In the genomic region with DNA sequence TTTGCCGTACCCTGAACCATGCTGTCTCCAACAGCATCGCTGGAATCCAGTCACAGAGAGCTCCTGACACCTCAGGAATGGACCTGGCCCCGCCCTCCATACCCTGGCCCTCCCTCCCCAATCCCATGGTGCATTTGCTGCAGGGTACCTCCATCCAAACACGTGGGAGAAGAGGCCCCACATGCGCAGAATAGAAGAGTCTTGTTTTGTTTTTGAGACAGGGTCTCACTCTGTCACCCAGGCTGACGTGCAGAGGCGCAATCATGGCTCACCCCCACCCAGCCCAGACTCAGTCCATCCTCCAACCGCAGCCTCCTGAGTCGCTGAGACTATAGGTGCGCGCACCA, we compare ENCODE assay signal across 18 cellular contexts. TPM values are rescaled to one million over a fixed set of nuclear protein-coding genes. Genes with fewer than 3 reads are reported as not detected.
DNase-seq lines count a peak whose midpoint lies in the region; ATAC-seq, FAIRE-seq and TF ChIP-seq lines count a peak whose summit lies in the region.
"Had no signal": no experiment of that assay in that cellular context is flagged by ENCODE, and none has a peak within 500 bp of the region (broad histone marks: within the 10 kb centered on the region; RNA-seq: fewer than 3 reads in every experiment).

No MANE protein-coding gene starts in this region.

- no peak for TF ChIP-seq EP300 in H1 (IDR thresholded peaks at IDR 0.05; ENCODE audit: borderline replicate concordance in 1 of 2, low read depth in 2 of 2, low read length in 2 of 2)

- no peaks in the 10 kb centered on the region for H3K9me3 Mint-ChIP-seq in activated naive CD8-positive, alpha-beta T cell treated with anti-CD3 and anti-CD28 coated beads for 36 hours
- H3K9me3 Mint-ChIP-seq in activated naive CD8-positive, alpha-beta T cell treated with anti-CD3 and anti-CD28 coated beads, Interleukin-2, amount 50 U/mL, for 24 hours = no peaks in the 10 kb centered on the region
- no peaks in the 10 kb centered on the region for H3K9me3 Mint-ChIP-seq in type B pancreatic cell
- H3K9me3 Mint-ChIP-seq: CD8-positive, alpha-beta memory T cell had no signal

- H2AK5ac ChIP-seq in H1 (ENCODE audit: low read depth, low read length) = no peak overlapping the region

- TF ChIP-seq CTCF in HEK293 (tag by site-specific recombination; IDR thresholded peaks at IDR 0.05) = no peak
- no peak for TF ChIP-seq CTCF in H1 (IDR thresholded peaks at IDR 0.05; ENCODE audit: control extremely low read depth in 1 of 3, insufficient read depth in 1 of 3, low read depth in 1 of 3, low read length in 3 of 3)
- no peak for TF ChIP-seq CTCF in type B pancreatic cell (conservative IDR thresholded peaks at IDR 0.05)
- TF ChIP-seq CTCF in osteoblast (IDR thresholded peaks at IDR 0.05; ENCODE audit: extremely low read depth, low read depth, low read length) = no peak

- no peak overlapping the region for H3K4me3 ChIP-seq in HEK293 (ENCODE audit: low read depth, low read length)
- no peak overlapping the region for H3K4me3 ChIP-seq in H1 (ENCODE audit: extremely low read depth in 1 of 4, insufficient read depth in 2 of 4, low read depth in 3 of 4, low read length in 4 of 4)
- no peak overlapping the region for H3K4me3 ChIP-seq in osteoblast (ENCODE audit: insufficient read depth, low read length)
- H3K4me3 ChIP-seq: GM12878 had no signal

- no peak for TF ChIP-seq POLR2A in H1 (IDR thresholded peaks at IDR 0.05; ENCODE audit: control extremely low read depth in 1 of 2, low read depth in 2 of 2, low read length in 2 of 2)

- H3K4me1 Mint-ChIP-seq in activated naive CD8-positive, alpha-beta T cell treated with anti-CD3 and anti-CD28 coated beads for 36 hours = peaks cover 30% of the 10 kb centered on the region
- H3K4me1 Mint-ChIP-seq in activated naive CD8-positive, alpha-beta T cell treated with anti-CD3 and anti-CD28 coated beads, Interleukin-2, amount 50 U/mL, for 24 hours = peaks cover 24% of the 10 kb centered on the region
- peaks cover 3% of the 10 kb centered on the region for H3K4me1 Mint-ChIP-seq in type B pancreatic cell (ENCODE audit: unreplicated experiment)

- H3K9ac ChIP-seq in H1 (replicated peaks in 1 of 4; ENCODE audit: extremely low read depth in 1 of 4, low read depth in 3 of 4, low read length in 3 of 4) = no peak overlapping the region

- DNase-seq in activated naive CD8-positive, alpha-beta T cell treated with anti-CD3 and anti-CD28 coated beads for 36 hours = no peak
- no peak for DNase-seq in activated naive CD8-positive, alpha-beta T cell treated with anti-CD3 and anti-CD28 coated beads, Interleukin-2, amount 50 U/mL, for 24 hours
- no peak for DNase-seq in H1 (ENCODE audit: low read depth in 1 of 2, low spot score in 2 of 2)
- no peak for DNase-seq in type B pancreatic cell (ENCODE audit: extremely low spot score, unreplicated experiment)
- DNase-seq in osteoblast (ENCODE audit: insufficient read length, low spot score, missing footprints) = no peak
- DNase-seq: ACHN; CD8-positive, alpha-beta memory T cell; HCEC 1CT; KBM-7; NCI-H1436 treated with DMSO at 0.1 percent for 48 hours; NCI-H2081; NCI-H524 treated with DMSO at 0.1 percent for 48 hours; Right ventricle myocardium superior had no signal

- WGBS in H1 (ENCODE audit: extremely low coverage in 1 of 2, insufficient coverage in 1 of 2, insufficient read length in 1 of 2, insufficient replicate concordance in 2 of 2, low coverage in 1 of 2, low lambda C conversion rate in 2 of 2, missing lambda C conversion rate in 1 of 2), 2 experiments = 81% methylated on average over 11 of the region's 11 CpGs; no CpG with 5 or more reads in 1 of the 2 experiments

- H2BK20ac ChIP-seq in H1 (ENCODE audit: low read length) = no peak overlapping the region

- H3K14ac ChIP-seq in H1 (ENCODE audit: insufficient read length) = no peak overlapping the region

- H3K56ac ChIP-seq in H1 (replicated peaks; ENCODE audit: insufficient read length, low read depth, low read length) = no peak overlapping the region

- H3K36me3 ChIP-seq in HEK293 (ENCODE audit: control insufficient read depth in 2 of 2, insufficient read depth in 1 of 2, low read length in 2 of 2) = peaks cover 4 to 41% of the 10 kb centered on the region in 2 experiments; a peak in 2 of 3 replicates
- H3K36me3 ChIP-seq in H1 (ENCODE audit: control insufficient read depth in 2 of 4, insufficient read depth in 4 of 4, low read length in 3 of 4) = peaks cover 15 to 23% (median 19%) of the 10 kb centered on the region in 4 experiments
- H3K36me3 ChIP-seq in osteoblast (ENCODE audit: insufficient read depth, low read length) = peaks cover 26% of the 10 kb centered on the region

- no peak overlapping the region for H3K27ac ChIP-seq in HEK293 (ENCODE audit: extremely low read depth, low read depth, low read length)
- H3K27ac ChIP-seq in H1 (ENCODE audit: low read depth, low read length) = no peak overlapping the region
- H3K27ac ChIP-seq in osteoblast (ENCODE audit: low read depth, low read length) = no peak overlapping the region

- H2BK15ac ChIP-seq in H1 (ENCODE audit: low read length) = no peak overlapping the region

- H4K91ac ChIP-seq in H1 (replicated peaks; ENCODE audit: insufficient read length, low read length) = no peak overlapping the region

- H3K18ac ChIP-seq in H1 (ENCODE audit: extremely low read depth, low read length) = no peak overlapping the region

- peaks cover 8% of the 10 kb centered on the region; the same call in 1 of the 2 replicates for H3K23me2 ChIP-seq in H1 (ENCODE audit: low read depth, low read length)

- H3K4me1 ChIP-seq in HEK293 (ENCODE audit: control insufficient read depth, insufficient read depth, low read length) = 0 out of 2 replicates have a peak, but pooled peaks cover 3% of the 10 kb centered on the region
- peaks cover 0 to 15% (median 10%) of the 10 kb centered on the region in 4 experiments; a peak in 5 of 7 replicates for H3K4me1 ChIP-seq in H1 (replicated peaks in 1 of 4; ENCODE audit: control insufficient read depth in 3 of 4, insufficient read depth in 4 of 4, low read length in 3 of 4)
- H3K4me1 ChIP-seq in osteoblast (ENCODE audit: insufficient read depth, low read length) = peaks cover 27% of the 10 kb centered on the region

- no peak overlapping the region for H3K23ac ChIP-seq in H1 (ENCODE audit: insufficient read length)

- H3K27me3 Mint-ChIP-seq in activated naive CD8-positive, alpha-beta T cell treated with anti-CD3 and anti-CD28 coated beads for 36 hours = no peaks in the 10 kb centered on the region
- H3K27me3 Mint-ChIP-seq in activated naive CD8-positive, alpha-beta T cell treated with anti-CD3 and anti-CD28 coated beads, Interleukin-2, amount 50 U/mL, for 24 hours = no peaks in the 10 kb centered on the region
- no peaks in the 10 kb centered on the region for H3K27me3 Mint-ChIP-seq in type B pancreatic cell
- H3K27me3 Mint-ChIP-seq: CD8-positive, alpha-beta memory T cell had no signal

- CTCF ChIA-PET in HEK293 (lab: Yijun Ruan, JAX) = interaction anchor here (0.8 to 1.7 kb wide), 2 partner anchors 18 to 24 kb away, joined by 4 to 6 read pairs; no protein-coding TSS in a partner anchor
- CTCF ChIA-PET in H1 (lab: Charles Lee; ENCODE audit: partially characterized antibody) = interaction anchor here (0.9 to 1.4 kb wide), 5 partner anchors 12 to 32 kb away, joined by 3 to 6 read pairs (median 4); a partner anchor contains a TSS

- H3K4me2 ChIP-seq in H1 (ENCODE audit: insufficient read depth in 1 of 2, low read depth in 2 of 2, low read length in 2 of 2) (no peak overlapping the region), osteoblast (ENCODE audit: insufficient read depth, low read length) (no peak overlapping the region)

- no peak for FAIRE-seq in H1 (lab: Jason Lieb, UNC)
- FAIRE-seq: GM12878, HTR-8/SVneo had no signal

- no peak overlapping the region; the same call in 1 of the 2 replicates for H4K8ac ChIP-seq in H1 (ENCODE audit: extremely low read depth, insufficient read depth, low read length)

- peaks cover 20% of the 10 kb centered on the region for H3K36me3 Mint-ChIP-seq in activated naive CD8-positive, alpha-beta T cell treated with anti-CD3 and anti-CD28 coated beads for 36 hours
- H3K36me3 Mint-ChIP-seq in activated naive CD8-positive, alpha-beta T cell treated with anti-CD3 and anti-CD28 coated beads, Interleukin-2, amount 50 U/mL, for 24 hours (ENCODE audit: low read depth) = peaks cover 24% of the 10 kb centered on the region
- H3K36me3 Mint-ChIP-seq in type B pancreatic cell = no peaks in the 10 kb centered on the region

- no peaks in the 10 kb centered on the region for H3K9me3 ChIP-seq in HEK293 (ENCODE audit: control insufficient read depth, insufficient read depth, low read depth, low read length)
- H3K9me3 ChIP-seq in H1 (ENCODE audit: insufficient read depth in 2 of 2, low read depth in 1 of 2, low read length in 1 of 2) = no peaks in the 10 kb centered on the region
- H3K9me3 ChIP-seq in osteoblast (ENCODE audit: low read depth, low read length) = no peaks in the 10 kb centered on the region

- H3K27me3 ChIP-seq in H1 (replicated peaks in 1 of 4; ENCODE audit: control insufficient read depth in 3 of 4, extremely low read depth in 1 of 4, insufficient read depth in 3 of 4, low read length in 3 of 4) (no peaks in the 10 kb centered on the region; a peak in 2 of 7 replicates), osteoblast (ENCODE audit: insufficient read depth, low read length) (no peaks in the 10 kb centered on the region)

- peaks cover 5% of the 10 kb centered on the region for H3K79me1 ChIP-seq in H1 (ENCODE audit: low read depth, low read length)

- H2BK5ac ChIP-seq in H1 (ENCODE audit: low read depth, low read length) = 0 out of 2 replicates have a peak overlapping the region, but pooled peaks have one; percentile 2

- POLR2A ChIA-PET in HEK293 (lab: Yijun Ruan, JAX) (interaction anchor here (5.2 to 11.4 kb wide), 2 partner anchors 11 to 18 kb away, joined by 42 to 202 read pairs; a partner anchor contains a TSS), H1 (lab: Charles Lee; ENCODE audit: partially characterized antibody) (interaction anchor here (1.6 to 53.0 kb wide), 4 partner anchors 5 to 88 kb away, joined by 3 to 1917 read pairs (median 960); a partner anchor contains a TSS)

- no peak overlapping the region for H2BK120ac ChIP-seq in H1 (replicated peaks; ENCODE audit: low read depth, low read length)

- no peak for ATAC-seq in activated naive CD8-positive, alpha-beta T cell treated with anti-CD3 and anti-CD28 coated beads, Interleukin-2, amount 50 U/mL, for 24 hours
- no peak for ATAC-seq in HG03565 (IDR thresholded peaks at IDR 0.05; ENCODE audit: unreplicated experiment)
- ATAC-seq: GM12878, SK-N-SH treated with all-trans-retinoic acid at 6 μM for 48 hours had no signal

- peak overlapping the region; percentile 22 for H3K4me3 Mint-ChIP-seq in activated naive CD8-positive, alpha-beta T cell treated with anti-CD3 and anti-CD28 coated beads for 36 hours
- H3K4me3 Mint-ChIP-seq in activated naive CD8-positive, alpha-beta T cell treated with anti-CD3 and anti-CD28 coated beads, Interleukin-2, amount 50 U/mL, for 24 hours = no peak overlapping the region
- H3K4me3 Mint-ChIP-seq in type B pancreatic cell = no peak overlapping the region

- TF ChIP-seq RAD21 in H1 (IDR thresholded peaks at IDR 0.05 in 1 of 2, conservative IDR thresholded peaks at IDR 0.05 in 1 of 2; ENCODE audit: low read depth in 2 of 2, low read length in 2 of 2) = no peak

- H4K5ac ChIP-seq in H1 (ENCODE audit: insufficient read length, low read depth, low read length) = no peak overlapping the region

- H3K4ac ChIP-seq in H1 (replicated peaks; ENCODE audit: insufficient read length, low read depth, low read length) = no peak overlapping the region

- H4K20me1 ChIP-seq in H1 (replicated peaks in 1 of 2; ENCODE audit: control insufficient read depth in 1 of 2, insufficient read depth in 2 of 2, low read length in 2 of 2) (peaks cover 10 to 23% of the 10 kb centered on the region in 2 experiments), osteoblast (ENCODE audit: insufficient read depth, low read length) (peaks cover 31% of the 10 kb centered on the region)

- H2AFZ ChIP-seq in H1 (ENCODE audit: low read length) = no peak overlapping the region
- H2AFZ ChIP-seq in osteoblast (ENCODE audit: low read length) = no peak overlapping the region

- no peak overlapping the region; the same call in 1 of the 2 replicates for H2BK12ac ChIP-seq in H1 (ENCODE audit: low read depth, low read length)

- H3K79me2 ChIP-seq in H1 (ENCODE audit: control insufficient read depth in 1 of 2, insufficient read depth in 2 of 2, low read length in 2 of 2) = peaks cover 0 to 15% of the 10 kb centered on the region in 2 experiments; a peak in 2 of 4 replicates
- H3K79me2 ChIP-seq in osteoblast (ENCODE audit: insufficient read depth, low read length) = peaks cover 31% of the 10 kb centered on the region

- no peak overlapping the region for H3K27ac Mint-ChIP-seq in activated naive CD8-positive, alpha-beta T cell treated with anti-CD3 and anti-CD28 coated beads for 36 hours
- no peak overlapping the region for H3K27ac Mint-ChIP-seq in activated naive CD8-positive, alpha-beta T cell treated with anti-CD3 and anti-CD28 coated beads, Interleukin-2, amount 50 U/mL, for 24 hours
- peak overlapping the region; percentile 23 for H3K27ac Mint-ChIP-seq in type B pancreatic cell
- H3K27ac Mint-ChIP-seq: CD8-positive, alpha-beta memory T cell had no signal

RNA-seq across cellular contexts. Expression of a gene that starts 2.3 kb away (rescaled TPM):
- total RNA-seq in activated naive CD8-positive, alpha-beta T cell treated with anti-CD3 and anti-CD28 coated beads for 36 hours = 10 to 100 TPM; 32.7 to 34.7 TPM
- 62.1 and 62.2 TPM in 2 replicates for total RNA-seq in H1 (2021; fragmentation: NEBNext Ultra II Directional; extraction: Animal tissue kit (Norgen Biotek cat#: 25700))
- polyA plus RNA-seq in H1 (2011; rRNA removed) = 30.9 and 63.7 TPM in 2 replicates
- polyA plus RNA-seq in H1 (2011; cell fraction: cytosol; rRNA removed) = 23.5 TPM
- 272 TPM for polyA plus RNA-seq in H1 (2011; cell fraction: nucleus; rRNA removed)
- 27.2 to 66.6 TPM (median 57.4 TPM) in 4 replicates for polyA plus RNA-seq in H1 (2012, experiment 1 of 2)
- 30.4 TPM for polyA plus RNA-seq in H1 (2012, experiment 2 of 2)
- 53.9 TPM for polyA plus RNA-seq in H1 (2013, experiment 1 of 2)
- 50.2 TPM for polyA plus RNA-seq in H1 (2013, experiment 2 of 2)
- polyA minus RNA-seq in H1 (2011; rRNA and poly(A)+ RNA removed) = 20.4 and 30.0 TPM in 2 replicates
- polyA minus RNA-seq in H1 (2011; cell fraction: cytosol; rRNA and poly(A)+ RNA removed) = 34.8 TPM
- polyA minus RNA-seq in H1 (2011; cell fraction: nucleus; rRNA and poly(A)+ RNA removed) = 76.6 TPM
- total RNA-seq in type B pancreatic cell (ENCODE audit: low replicate concordance) (47.8 and 55.6 TPM in 2 replicates), osteoblast (32.1 and 32.6 TPM in 2 replicates)

RNA-seq across cellular contexts. Expression of a gene that starts 6.6 kb away (rescaled TPM):
- total RNA-seq in activated naive CD8-positive, alpha-beta T cell treated with anti-CD3 and anti-CD28 coated beads for 36 hours = 1,000 to 10,000 TPM; 3,139 to 3,274 TPM
- total RNA-seq in H1 (2021; fragmentation: NEBNext Ultra II Directional; extraction: Animal tissue kit (Norgen Biotek cat#: 25700)) = 2,084 and 2,106 TPM in 2 replicates
- 1,789 and 2,639 TPM in 2 replicates for polyA plus RNA-seq in H1 (2011; rRNA removed)
- polyA plus RNA-seq in H1 (2011; cell fraction: cytosol; rRNA removed) = 1,146 TPM
- 1,249 TPM for polyA plus RNA-seq in H1 (2011; cell fraction: nucleus; rRNA removed)
- polyA plus RNA-seq in H1 (2012, experiment 1 of 2) = 1,130 to 2,648 TPM (median 2,424 TPM) in 4 replicates
- 2,408 TPM for polyA plus RNA-seq in H1 (2012, experiment 2 of 2)
- polyA plus RNA-seq in H1 (2013, experiment 1 of 2) = 5,318 TPM
- 5,353 TPM for polyA plus RNA-seq in H1 (2013, experiment 2 of 2)
- 261 and 360 TPM in 2 replicates for polyA minus RNA-seq in H1 (2011; rRNA and poly(A)+ RNA removed)
- polyA minus RNA-seq in H1 (2011; cell fraction: cytosol; rRNA and poly(A)+ RNA removed) = 688 TPM
- 328 TPM for polyA minus RNA-seq in H1 (2011; cell fraction: nucleus; rRNA and poly(A)+ RNA removed)
- total RNA-seq in type B pancreatic cell (ENCODE audit: low replicate concordance) (1,985 and 2,207 TPM in 2 replicates), osteoblast (227 and 386 TPM in 2 replicates)

RNA-seq across cellular contexts. Expression of a gene that starts 11.3 kb away (rescaled TPM):
- 1 to 10 TPM in 1 of 2 experiments, under 1 TPM in 1; 0.76 to 1.1 TPM for total RNA-seq in activated naive CD8-positive, alpha-beta T cell treated with anti-CD3 and anti-CD28 coated beads for 36 hours
- total RNA-seq in H1 (2021; fragmentation: NEBNext Ultra II Directional; extraction: Animal tissue kit (Norgen Biotek cat#: 25700)) = 26.4 and 29.3 TPM in 2 replicates
- polyA plus RNA-seq in H1 (2011; rRNA removed) = 18.2 and 34.9 TPM in 2 replicates
- polyA plus RNA-seq in H1 (2011; cell fraction: cytosol; rRNA removed) = 27.3 TPM
- 119 TPM for polyA plus RNA-seq in H1 (2011; cell fraction: nucleus; rRNA removed)
- polyA plus RNA-seq in H1 (2012, experiment 1 of 2) = 11.5 to 25.5 TPM (median 19.6 TPM) in 4 replicates
- 13.0 TPM for polyA plus RNA-seq in H1 (2012, experiment 2 of 2)
- 19.0 TPM for polyA plus RNA-seq in H1 (2013, experiment 1 of 2)
- 17.3 TPM for polyA plus RNA-seq in H1 (2013, experiment 2 of 2)
- 2.3 and 2.9 TPM in 2 replicates for polyA minus RNA-seq in H1 (2011; rRNA and poly(A)+ RNA removed)
- polyA minus RNA-seq in H1 (2011; cell fraction: cytosol; rRNA and poly(A)+ RNA removed) = 10.1 TPM
- 19.8 TPM for polyA minus RNA-seq in H1 (2011; cell fraction: nucleus; rRNA and poly(A)+ RNA removed)
- total RNA-seq in type B pancreatic cell (ENCODE audit: low replicate concordance) (10.3 and 19.3 TPM in 2 replicates), osteoblast (0.59 and 0.72 TPM in 2 replicates)
- polyA plus RNA-seq: CD8-positive, alpha-beta memory T cell had no signal

RNA-seq across cellular contexts. Expression of a gene that starts 11.4 kb away (rescaled TPM):
- 10 to 100 TPM; 29.4 to 30.5 TPM for total RNA-seq in activated naive CD8-positive, alpha-beta T cell treated with anti-CD3 and anti-CD28 coated beads for 36 hours
- total RNA-seq in H1 (2021; fragmentation: NEBNext Ultra II Directional; extraction: Animal tissue kit (Norgen Biotek cat#: 25700)) = 18.9 and 24.9 TPM in 2 replicates
- polyA plus RNA-seq in H1 (2011; rRNA removed) = 26.1 and 51.4 TPM in 2 replicates
- 30.7 TPM for polyA plus RNA-seq in H1 (2011; cell fraction: cytosol; rRNA removed)
- 219 TPM for polyA plus RNA-seq in H1 (2011; cell fraction: nucleus; rRNA removed)
- polyA plus RNA-seq in H1 (2012, experiment 1 of 2) = 12.3 to 30.0 TPM (median 25.6 TPM) in 4 replicates
- polyA plus RNA-seq in H1 (2012, experiment 2 of 2) = 17.5 TPM
- 20.9 TPM for polyA plus RNA-seq in H1 (2013, experiment 1 of 2)
- polyA plus RNA-seq in H1 (2013, experiment 2 of 2) = 18.5 TPM
- 5.4 and 5.8 TPM in 2 replicates for polyA minus RNA-seq in H1 (2011; rRNA and poly(A)+ RNA removed)
- polyA minus RNA-seq in H1 (2011; cell fraction: cytosol; rRNA and poly(A)+ RNA removed) = 13.4 TPM
- 47.6 TPM for polyA minus RNA-seq in H1 (2011; cell fraction: nucleus; rRNA and poly(A)+ RNA removed)
- total RNA-seq in type B pancreatic cell (ENCODE audit: low replicate concordance) = 32.7 and 44.5 TPM in 2 replicates
- 5.9 and 6.5 TPM in 2 replicates for total RNA-seq in osteoblast

RNA-seq across cellular contexts. Expression of a gene that starts 16.3 kb away (rescaled TPM):
- 10 to 100 TPM; 47.3 to 51.1 TPM for total RNA-seq in activated naive CD8-positive, alpha-beta T cell treated with anti-CD3 and anti-CD28 coated beads for 36 hours
- total RNA-seq in H1 (2021; fragmentation: NEBNext Ultra II Directional; extraction: Animal tissue kit (Norgen Biotek cat#: 25700)) = 93.4 and 101 TPM in 2 replicates
- polyA plus RNA-seq in H1 (2011; rRNA removed) = 212 and 257 TPM in 2 replicates
- polyA plus RNA-seq in H1 (2011; cell fraction: cytosol; rRNA removed) = 196 TPM
- 315 TPM for polyA plus RNA-seq in H1 (2011; cell fraction: nucleus; rRNA removed)
- polyA plus RNA-seq in H1 (2012, experiment 1 of 2) = 85.6 to 141 TPM (median 135 TPM) in 4 replicates
- 137 TPM for polyA plus RNA-seq in H1 (2012, experiment 2 of 2)
- 105 TPM for polyA plus RNA-seq in H1 (2013, experiment 1 of 2)
- polyA plus RNA-seq in H1 (2013, experiment 2 of 2) = 114 TPM
- polyA minus RNA-seq in H1 (2011; rRNA and poly(A)+ RNA removed) = 117 and 123 TPM in 2 replicates
- polyA minus RNA-seq in H1 (2011; cell fraction: cytosol; rRNA and poly(A)+ RNA removed) = 66.3 TPM
- 80.7 TPM for polyA minus RNA-seq in H1 (2011; cell fraction: nucleus; rRNA and poly(A)+ RNA removed)
- total RNA-seq in type B pancreatic cell (ENCODE audit: low replicate concordance) (126 and 128 TPM in 2 replicates), osteoblast (366 and 416 TPM in 2 replicates)
